Comparison of ENCODE assay signal across 1 cellular context in genomic region chr6:143806282-143807102, GRCh38.
A peak's percentile ranks its signal among the peaks of the same experiment; 100 is the strongest.
TF ChIP-seq lines count a peak whose summit lies in the region.

No MANE protein-coding gene starts in this region.

TF ChIP-seq in K562, 482 proteins besides CTCF, POLR2A, EP300 and RAD21 (continued from another document and continues in another):
- TF ChIP-seq ZBTB34 (CRISPR knock-in tag; IDR thresholded peaks at IDR 0.05): no peak
- no peak for TF ChIP-seq CBX5 (IDR thresholded peaks at IDR 0.05; ENCODE audit: borderline replicate concordance, low read depth)
- 0 out of 2 replicates have a peak, but pooled peaks have one; percentile 75 for TF ChIP-seq HBP1 (CRISPR knock-in tag; IDR thresholded peaks at IDR 0.05)
- TF ChIP-seq CXXC5 (CRISPR knock-in tag; IDR thresholded peaks at IDR 0.05): peak; percentile 82
- TF ChIP-seq SMAD1 (IDR thresholded peaks at IDR 0.05; ENCODE audit: low read depth, low read length, partially characterized antibody): peak; percentile 44
- TF ChIP-seq TCF3 (CRISPR knock-in tag; IDR thresholded peaks at IDR 0.05): peak; percentile 75
- peak; percentile 79; the same call in 1 of the 2 replicates for TF ChIP-seq POLR2AphosphoS5 (IDR thresholded peaks at IDR 0.05; ENCODE audit: control insufficient read depth, insufficient read depth, low read depth, low read length)
- no peak for TF ChIP-seq ZNF408 (CRISPR knock-in tag; IDR thresholded peaks at IDR 0.05; ENCODE audit: low read depth)
- peak; percentile 56 for TF ChIP-seq CBFA2T2 (conservative IDR thresholded peaks at IDR 0.05)
- TF ChIP-seq KDM1A (IDR thresholded peaks at IDR 0.05): peak; percentile 85 to 88
- TF ChIP-seq HDAC8 (tag; IDR thresholded peaks at IDR 0.05): peak; percentile 94
- peak; percentile 55 for TF ChIP-seq MEIS2 (IDR thresholded peaks at IDR 0.05; ENCODE audit: partially characterized antibody)
- no peak; the same call in 1 of the 2 replicates for TF ChIP-seq GMEB1 (CRISPR knock-in tag; IDR thresholded peaks at IDR 0.05)
- peak; percentile 63; the same call in 1 of the 2 replicates for TF ChIP-seq ZNF668 (CRISPR knock-in tag; IDR thresholded peaks at IDR 0.05)
- 0 out of 2 replicates have a peak, but pooled peaks have one; percentile 49 for TF ChIP-seq ZNF212 (CRISPR knock-in tag; IDR thresholded peaks at IDR 0.05)
- peak; percentile 91 for TF ChIP-seq ZBTB9 (CRISPR knock-in tag; IDR thresholded peaks at IDR 0.05)
- peak; percentile 45; the same call in 1 of the 2 replicates for TF ChIP-seq PYGO2 (tag; IDR thresholded peaks at IDR 0.05)
- TF ChIP-seq ZNF318 (IDR thresholded peaks at IDR 0.05; ENCODE audit: borderline replicate concordance in 1 of 2, low read depth in 1 of 2): peak; percentile 64 to 92; a peak in 2 of 4 replicates
- TF ChIP-seq NEUROD1 (IDR thresholded peaks at IDR 0.05; ENCODE audit: borderline replicate concordance, low read depth, low read length, partially characterized antibody): peak; percentile 93
- peak; percentile 84 for TF ChIP-seq HMBOX1 (IDR thresholded peaks at IDR 0.05)
- TF ChIP-seq ZNF707 (CRISPR knock-in tag; conservative IDR thresholded peaks at IDR 0.05): 0 out of 2 replicates have a peak, but pooled peaks have one; percentile 15
- peak; percentile 38; the same call in 1 of the 2 replicates for TF ChIP-seq NR2C1 (IDR thresholded peaks at IDR 0.05)
- peak; percentile 81 for TF ChIP-seq NR2C1 (tag; IDR thresholded peaks at IDR 0.05)
- peak; percentile 90; the same call in 1 of the 2 replicates for TF ChIP-seq ERF (CRISPR knock-in tag; IDR thresholded peaks at IDR 0.05)
- peak; percentile 50; the same call in 1 of the 2 replicates for TF ChIP-seq MTA2 (IDR thresholded peaks at IDR 0.05; ENCODE audit: low read depth)
- TF ChIP-seq FOXK1 (CRISPR knock-in tag; IDR thresholded peaks at IDR 0.05; ENCODE audit: borderline replicate concordance): 0 out of 2 replicates have a peak, but pooled peaks have one; percentile 62
- TF ChIP-seq E2F6 (IDR thresholded peaks at IDR 0.05; ENCODE audit: borderline replicate concordance in 1 of 2, extremely low read depth in 1 of 2, insufficient read depth in 1 of 2, insufficient read length in 1 of 2, low read depth in 1 of 2, low read length in 1 of 2, poor library complexity in 1 of 2, severe bottlenecking in 1 of 2): peak in 1 of 2 experiments; percentile 33
- TF ChIP-seq ZNF57 (CRISPR knock-in tag; IDR thresholded peaks at IDR 0.05): no peak
- peak; percentile 73 for TF ChIP-seq MAFF (IDR thresholded peaks at IDR 0.05; ENCODE audit: low read length)
- TF ChIP-seq ZBED1 (IDR thresholded peaks at IDR 0.05): no peak
- no peak for TF ChIP-seq ZNF277 (CRISPR knock-in tag; IDR thresholded peaks at IDR 0.05; ENCODE audit: borderline replicate concordance)
- TF ChIP-seq MYC (IDR thresholded peaks at IDR 0.05; ENCODE audit: low read depth, low read length): peak; percentile 59; the same call in 1 of the 2 replicates
- TF ChIP-seq MYC (CRISPR knock-in tag; IDR thresholded peaks at IDR 0.05; ENCODE audit: borderline replicate concordance, low read depth): peak; percentile 56; the same call in 1 of the 2 replicates
- peak; percentile 83 for TF ChIP-seq NCOR1 (IDR thresholded peaks at IDR 0.05)
- peak; percentile 35; the same call in 1 of the 2 replicates for TF ChIP-seq TAL1 (IDR thresholded peaks at IDR 0.05)
- TF ChIP-seq CREB3 (tag; conservative IDR thresholded peaks at IDR 0.05; ENCODE audit: low read depth): peak; percentile 89
- peak; percentile 64; the same call in 1 of the 2 replicates for TF ChIP-seq PTRF (tag; IDR thresholded peaks at IDR 0.05)
- peak; percentile 95 for TF ChIP-seq NFE2 (IDR thresholded peaks at IDR 0.05; ENCODE audit: low read depth)
- peak; percentile 53 to 84; a peak in 3 of 4 replicates for TF ChIP-seq MAZ (CRISPR knock-in tag; conservative IDR thresholded peaks at IDR 0.05 in 1 of 2, IDR thresholded peaks at IDR 0.05 in 1 of 2)
- peak; percentile 75; the same call in 1 of the 2 replicates for TF ChIP-seq BACH1 (tag; IDR thresholded peaks at IDR 0.05)
- peak; percentile 56 for TF ChIP-seq L3MBTL2 (IDR thresholded peaks at IDR 0.05)
